ENCODE assay signal across 21 cellular contexts in genomic region chr18:11951390-11951851, GRCh38. TPM values are rescaled to one million over a fixed set of nuclear protein-coding genes. Genes with fewer than 3 reads are reported as not detected.
DNase-seq lines count a peak whose midpoint lies in the region; ATAC-seq and TF ChIP-seq lines count a peak whose summit lies in the region.
"Had no signal": no experiment of that assay in that cellular context is flagged by ENCODE, and none has a peak within 500 bp of the region (broad histone marks: within the 10 kb centered on the region; RNA-seq: fewer than 3 reads in every experiment).

No MANE protein-coding gene starts in this region.

- H3K4me1 Mint-ChIP-seq in brain (peaks cover 52% of the 10 kb centered on the region), mesothelial cell of epicardium (peaks cover 43% of the 10 kb centered on the region)
- peaks cover 4 to 17% (median 9%) of the 10 kb centered on the region in 7 donors for H3K4me1 Mint-ChIP-seq in naive thymus-derived CD4-positive, alpha-beta T cell

- CTCF ChIA-PET in naive thymus-derived CD4-positive, alpha-beta T cell (lab: Charles Lee): interaction anchor here (1.5 to 1.9 kb wide), 2 partner anchors 13 to 44 kb away, joined by 6 to 9 read pairs; no protein-coding TSS in a partner anchor

- H3K36me3 ChIP-seq in naive thymus-derived CD4-positive, alpha-beta T cell (ENCODE audit: control insufficient read depth in 2 of 3, insufficient read depth in 3 of 3, low read length in 3 of 3): no peaks in the 10 kb centered on the region
- H3K36me3 ChIP-seq: right atrium auricular region, tibial artery had no signal

- POLR2A ChIA-PET in naive thymus-derived CD4-positive, alpha-beta T cell (lab: Charles Lee): no interaction called here

- intact Hi-C loops in cardiac septum (cut with DNase I) (no loop called here), Right ventricle myocardium superior (cut with DNase I) (loop anchor here (2.0 kb wide), 1 partner anchor 23 kb away; no protein-coding TSS in a partner anchor)
- intact Hi-C loops in naive thymus-derived CD4-positive, alpha-beta T cell (cut with micrococcal nuclease): no loop called here

- H3K27ac Mint-ChIP-seq in brain (peak overlapping the region in 3 of 5 experiments; percentile 49 to 70 (median 50)), mesothelial cell of epicardium (peak overlapping the region; percentile 49)
- no peak overlapping the region for H3K27ac Mint-ChIP-seq in naive thymus-derived CD4-positive, alpha-beta T cell
- H3K27ac Mint-ChIP-seq: activated T-helper 17 cell treated with anti-CD3 and anti-CD28 coated beads, Interleukin-2, amount 50 U/mL, for 72 hours; T-helper 2 cell treated with Interferon-gamma antibody and Interleukin-4, amounts not matched to agents 5 μg/mL and 100 μg/mL, for 36 hours had no signal

- no peak for ATAC-seq in Right ventricle myocardium superior (ENCODE audit: poor library complexity)
- no peak for ATAC-seq in GM19452 (IDR thresholded peaks at IDR 0.05; ENCODE audit: unreplicated experiment)
- ATAC-seq in naive thymus-derived CD4-positive, alpha-beta T cell: no peak
- ATAC-seq: activated T-helper 17 cell treated with anti-CD3 and anti-CD28 coated beads, Interleukin-2, amount 50 U/mL, for 72 hours; left cardiac atrium; PC-3 had no signal

- H3K27ac ChIP-seq in naive thymus-derived CD4-positive, alpha-beta T cell (ENCODE audit: low read depth, low read length): no peak overlapping the region
- H3K27ac ChIP-seq: C4-2B, right atrium auricular region, tibial artery had no signal

- H3K4me3 Mint-ChIP-seq in brain (peak overlapping the region in 1 of 5 experiments; percentile 26), mesothelial cell of epicardium (no peak overlapping the region)
- H3K4me3 Mint-ChIP-seq in naive thymus-derived CD4-positive, alpha-beta T cell: no peak overlapping the region
- H3K4me3 Mint-ChIP-seq: activated T-helper 17 cell treated with anti-CD3 and anti-CD28 coated beads, Interleukin-2, amount 50 U/mL, for 72 hours; T-helper 2 cell treated with Interferon-gamma antibody and Interleukin-4, amounts not matched to agents 5 μg/mL and 100 μg/mL, for 36 hours had no signal

- H3K4me1 ChIP-seq in naive thymus-derived CD4-positive, alpha-beta T cell (ENCODE audit: control insufficient read depth in 2 of 2, insufficient read depth in 2 of 2, low read length in 2 of 2): peaks cover 0 to 4% of the 10 kb centered on the region in 2 donors

- H3K4me3 ChIP-seq in naive thymus-derived CD4-positive, alpha-beta T cell (ENCODE audit: low read length): no peak overlapping the region
- H3K4me3 ChIP-seq: right atrium auricular region, tibial artery had no signal

- H3K36me3 Mint-ChIP-seq in brain: no peaks in the 10 kb centered on the region
- H3K36me3 Mint-ChIP-seq in mesothelial cell of epicardium: no peaks in the 10 kb centered on the region
- H3K36me3 Mint-ChIP-seq in naive thymus-derived CD4-positive, alpha-beta T cell: no peaks in the 10 kb centered on the region
- H3K36me3 Mint-ChIP-seq: IgD-negative memory B cell had no signal

- peaks cover 0 to 6% (median 1%) of the 10 kb centered on the region in 5 experiments for H3K9me3 Mint-ChIP-seq in brain
- H3K9me3 Mint-ChIP-seq in mesothelial cell of epicardium: no peaks in the 10 kb centered on the region
- peaks cover 0 to 4% (median 0%) of the 10 kb centered on the region in 11 donors for H3K9me3 Mint-ChIP-seq in naive thymus-derived CD4-positive, alpha-beta T cell
- H3K9me3 Mint-ChIP-seq: activated T-helper 17 cell treated with anti-CD3 and anti-CD28 coated beads, Interleukin-2, amount 50 U/mL, for 72 hours; T-helper 2 cell treated with Interferon-gamma antibody and Interleukin-4, amounts not matched to agents 5 μg/mL and 100 μg/mL, for 36 hours had no signal

- H3K27me3 ChIP-seq in naive thymus-derived CD4-positive, alpha-beta T cell (ENCODE audit: control insufficient read depth in 2 of 2, insufficient read depth in 2 of 2, low read length in 2 of 2): no peaks in the 10 kb centered on the region
- H3K27me3 ChIP-seq: right atrium auricular region, tibial artery had no signal

- no peaks in the 10 kb centered on the region for H3K9me3 ChIP-seq in naive thymus-derived CD4-positive, alpha-beta T cell (ENCODE audit: control insufficient read depth in 2 of 3, low read length in 3 of 3)
- H3K9me3 ChIP-seq: right atrium auricular region had no signal

- TF ChIP-seq CTCF in brain (conservative IDR thresholded peaks at IDR 0.05) (no peak), mesothelial cell of epicardium (IDR thresholded peaks at IDR 0.05; ENCODE audit: unreplicated experiment) (no peak)

- H3K27me3 Mint-ChIP-seq in brain (no peaks in the 10 kb centered on the region), mesothelial cell of epicardium (ENCODE audit: low read depth) (no peaks in the 10 kb centered on the region)
- no peaks in the 10 kb centered on the region for H3K27me3 Mint-ChIP-seq in naive thymus-derived CD4-positive, alpha-beta T cell
- H3K27me3 Mint-ChIP-seq: activated T-helper 17 cell treated with anti-CD3 and anti-CD28 coated beads, Interleukin-2, amount 50 U/mL, for 72 hours; IgD-negative memory B cell had no signal

- DNase-seq in cardiac septum (ENCODE audit: low spot score) (peak; percentile 49), Right ventricle myocardium superior (no peak), mesothelial cell of epicardium (ENCODE audit: low spot score in 2 of 2, unreplicated experiment in 2 of 2) (no peak), HuH-7 (ENCODE audit: low spot score) (no peak), cerebellum (ENCODE audit: low spot score) (no peak)
- no peak for DNase-seq in naive thymus-derived CD4-positive, alpha-beta T cell
- DNase-seq: caudate nucleus; left cardiac atrium; midbrain; NCI-H187 treated with DMSO at 0.1 percent for 48 hours; NCI-H526; PC-3; stimulated activated naive CD4-positive, alpha-beta T cell; tibial artery had no signal

RNA-seq across cellular contexts. Expression of gene IMPA2, which starts 29.9 kb away (rescaled TPM):
- total RNA-seq in cardiac septum: 19.9 TPM
- 85.8 TPM for total RNA-seq in Right ventricle myocardium superior
- polyA plus RNA-seq in brain (ENCODE audit: insufficient read depth, low read depth, low replicate concordance): 27.8 TPM
- total RNA-seq in mesothelial cell of epicardium: 29.9 to 30.6 TPM (median 30.4 TPM) in 3 replicates
- 10 to 100 TPM in 2 of 5 experiments, 1 to 10 TPM in 3; 4.9 to 27.8 (median 6.5) TPM for total RNA-seq in naive thymus-derived CD4-positive, alpha-beta T cell
- 1 to 10 TPM; 7.8 to 8.9 TPM for polyA plus RNA-seq in naive thymus-derived CD4-positive, alpha-beta T cell
- total RNA-seq in cerebellum: 8.1 TPM

RNA-seq across cellular contexts. Expression of gene MPPE1, which starts 43.3 kb away (rescaled TPM):
- 39.9 TPM for total RNA-seq in cardiac septum
- total RNA-seq in Right ventricle myocardium superior: 35.7 TPM
- polyA plus RNA-seq in brain (ENCODE audit: insufficient read depth, low read depth, low replicate concordance): 18.3 TPM
- 34.6 to 40.5 TPM (median 35.6 TPM) in 3 replicates for total RNA-seq in mesothelial cell of epicardium
- 10 to 100 TPM; 61.9 to 88.0 (median 86.2) TPM for total RNA-seq in naive thymus-derived CD4-positive, alpha-beta T cell
- 10 to 100 TPM; 45.6 to 47.7 TPM for polyA plus RNA-seq in naive thymus-derived CD4-positive, alpha-beta T cell
- 21.6 TPM for total RNA-seq in cerebellum

Comparison
In these comparisons a context has a peak if more than half of its experiments do, and no peak if none do; other contexts are left out.
1. H3K27ac Mint-ChIP-seq: peak in brain (3 of 5) and mesothelial cell of epicardium (single experiment); none in naive thymus-derived CD4-positive, alpha-beta T cell (0 of 9).